27 cellular contexts compared by ENCODE assay signal in the genomic region with DNA sequence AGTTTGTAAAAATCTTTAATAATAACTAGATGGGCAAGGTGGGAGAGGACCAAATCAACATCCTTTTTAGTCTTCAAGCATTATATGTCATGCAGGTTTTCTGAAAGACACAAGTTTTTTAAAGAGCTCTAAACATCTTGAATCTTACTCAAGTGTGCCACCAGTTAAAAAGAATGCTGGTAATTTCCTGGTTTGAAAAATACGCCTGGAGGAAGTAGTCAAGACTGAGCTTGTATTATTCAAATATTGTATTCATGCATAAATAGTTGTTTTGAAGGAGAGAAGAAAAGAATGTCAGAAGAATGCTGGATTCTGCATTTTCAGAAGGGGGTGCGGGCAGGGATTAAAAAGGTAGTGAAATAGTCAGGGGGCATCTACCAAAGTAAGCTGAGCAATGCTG.
"Had no signal": no experiment of that assay in that cellular context is flagged by ENCODE, and none has a peak within 500 bp of the region (broad histone marks: within the 10 kb centered on the region; RNA-seq: fewer than 3 reads in every experiment).

No MANE protein-coding gene starts in this region.

- H3K4me3 ChIP-seq: ascending aorta, MG63, SJCRH30 had no signal

- H3K36me3 ChIP-seq: ascending aorta, MG63, SJCRH30, WERI-Rb-1 had no signal

- H3K4me2 ChIP-seq: SK-N-SH had no signal

- DNase-seq: activated CD4-positive, alpha-beta T cell treated with anti-CD3 and anti-CD28 coated beads, Interleukin-2, amount 10 ng/mL, durations not matched to agents 24 days and 14 days; activated CD4-positive, alpha-beta T cell treated with anti-CD3 and anti-CD28 coated beads, Interleukin-2, amount 50 U/mL, for 4 hours; activated CD8-positive, alpha-beta T cell treated with anti-CD3 and anti-CD28 coated beads for 36 hours; activated gamma-delta T cell; activated naive CD4-positive, alpha-beta T cell treated with Interleukin-2 at 50 U/mL for 16 hours; activated naive CD8-positive, alpha-beta T cell treated with anti-CD3 and anti-CD28 coated beads, Interleukin-2, amount 10 ng/mL, durations not matched to agents 7 days and 5 days; activated T-cell treated with anti-CD3 and anti-CD28 coated beads, Interleukin-2, amount 50 U/mL, for 24 hours; amygdala; Karpas-422; MG63; NCI-H1048; NCI-H1105 treated with DMSO at 0.1 percent for 48 hours; NCI-H1436; NCI-H1694; NCI-H1930; NCI-H2081 treated with DMSO at 0.1 percent for 48 hours; NCI-H226; NCI-H524 treated with DMSO at 0.1 percent for 48 hours; SHP77; SJCRH30; SK-N-SH; T-cell; T-helper 2 cell; T-helper 9 cell; WERI-Rb-1 had no signal

- ATAC-seq: activated CD8-positive, alpha-beta T cell treated with anti-CD3 and anti-CD28 coated beads for 36 hours; Panc1; T-cell had no signal

- H3K27me3 ChIP-seq: ascending aorta, MG63, SJCRH30 had no signal

- H3K9me3 ChIP-seq: ascending aorta, MG63, SJCRH30, SK-N-SH had no signal

- H3K27ac ChIP-seq: ascending aorta, SJCRH30, WERI-Rb-1 had no signal

- H3K4me1 ChIP-seq: ascending aorta, SJCRH30 had no signal

- H3K9ac ChIP-seq: SK-N-SH had no signal
